13 cellular contexts compared by ENCODE assay signal in genomic region chr14:90850487-90850886, GRCh38. TPM values are rescaled to one million over a fixed set of nuclear protein-coding genes. Genes with fewer than 3 reads are reported as not detected.
A peak's percentile ranks its signal among the peaks of the same experiment; 100 is the strongest.
DNase-seq lines count a peak whose midpoint lies in the region; ATAC-seq and TF ChIP-seq lines count a peak whose summit lies in the region.
"Had no signal": no experiment of that assay in that cellular context is flagged by ENCODE, and none has a peak within 500 bp of the region (broad histone marks: within the 10 kb centered on the region; RNA-seq: fewer than 3 reads in every experiment).

No MANE protein-coding gene starts in this region.

- H3K27me3 ChIP-seq in HUES64 (ENCODE audit: insufficient read depth, low read length), result no peaks in the 10 kb centered on the region
- H3K27me3 ChIP-seq: Peyer's patch had no signal

- H3K36me3 ChIP-seq in HUES64 (ENCODE audit: insufficient read depth, low read length), result no peaks in the 10 kb centered on the region
- H3K36me3 ChIP-seq: Peyer's patch had no signal

- H3K27ac Mint-ChIP-seq in chondrocyte (ENCODE audit: unreplicated experiment), result peak overlapping the region; percentile 83
- H3K27ac Mint-ChIP-seq: activated CD4-positive, alpha-beta T cell treated with anti-CD3 and anti-CD28 coated beads, Interleukin-2, amount 10 ng/mL, durations not matched to agents 24 days and 14 days; activated naive CD8-positive, alpha-beta T cell had no signal

- H3K9me3 ChIP-seq in HUES64 (ENCODE audit: insufficient read depth, low read depth, low read length), result no peaks in the 10 kb centered on the region
- H3K9me3 ChIP-seq: Peyer's patch had no signal

- DNase-seq in A172 (ENCODE audit: low spot score) (peak; percentile 95), chondrocyte (ENCODE audit: low spot score) (no peak), left kidney (ENCODE audit: low read depth, low spot score) (peak; percentile 70), NCI-H1105 treated with DMSO at 0.1 percent for 48 hours (lab: John Stamatoyannopoulos, UW) (no peak), cerebellum (ENCODE audit: low spot score) (no peak)
- no peak for DNase-seq in NK-92 treated with Interleukin-12 subunit alpha and Interleukin-12 subunit beta, amount 100 ng/mL, for 24 hours (lab: John Stamatoyannopoulos, UW)
- DNase-seq: glutamatergic neuron, NCI-H1105, Peyer's patch had no signal

- H3K27ac ChIP-seq in HUES64 (ENCODE audit: low read depth, low read length), result no peak overlapping the region; the same call in 1 of the 2 replicates
- H3K27ac ChIP-seq: Peyer's patch had no signal

- H3K27me3 Mint-ChIP-seq in chondrocyte (ENCODE audit: low read depth), result no peaks in the 10 kb centered on the region
- H3K27me3 Mint-ChIP-seq: activated CD4-positive, alpha-beta T cell treated with anti-CD3 and anti-CD28 coated beads, Interleukin-2, amount 10 ng/mL, durations not matched to agents 24 days and 14 days; activated naive CD8-positive, alpha-beta T cell had no signal

- H3K9ac ChIP-seq in HUES64 (ENCODE audit: low read depth, low read length), result peak overlapping the region; percentile 63

- TF ChIP-seq CTCF in chondrocyte (IDR thresholded peaks at IDR 0.05), result no peak

- no peaks in the 10 kb centered on the region for H3K36me3 Mint-ChIP-seq in chondrocyte (ENCODE audit: low read depth)

- peaks cover 7% of the 10 kb centered on the region for H3K4me1 Mint-ChIP-seq in chondrocyte (ENCODE audit: low read depth)

- no peaks in the 10 kb centered on the region for H3K9me3 Mint-ChIP-seq in chondrocyte (ENCODE audit: low read depth)
- H3K9me3 Mint-ChIP-seq: activated CD4-positive, alpha-beta T cell treated with anti-CD3 and anti-CD28 coated beads, Interleukin-2, amount 10 ng/mL, durations not matched to agents 24 days and 14 days had no signal

- H3K4me3 Mint-ChIP-seq in chondrocyte (ENCODE audit: unreplicated experiment), result no peak overlapping the region
- H3K4me3 Mint-ChIP-seq: activated CD4-positive, alpha-beta T cell treated with anti-CD3 and anti-CD28 coated beads, Interleukin-2, amount 10 ng/mL, durations not matched to agents 24 days and 14 days; activated naive CD8-positive, alpha-beta T cell had no signal

- no peak overlapping the region for H3K4me3 ChIP-seq in HUES64 (ENCODE audit: low read length)
- H3K4me3 ChIP-seq: Peyer's patch had no signal

- ATAC-seq in HG02870 (IDR thresholded peaks at IDR 0.05; ENCODE audit: unreplicated experiment), result no peak

- WGBS in HUES64, result 55% methylated on average over 3 of the region's 3 CpGs

- H3K4me1 ChIP-seq in HUES64 (ENCODE audit: insufficient read depth, low read length), result peaks cover 13% of the 10 kb centered on the region
- H3K4me1 ChIP-seq: Peyer's patch had no signal

RNA-seq across cellular contexts. Expression of gene TTC7B, which starts 34.3 kb away (rescaled TPM):
- total RNA-seq in A172 (2014; rRNA removed; shearing (Covaris generic)), result 40.2 and 49.0 TPM in 2 replicates
- polyA plus RNA-seq in HUES64 (2013, experiment 1 of 2), result 12.5 TPM
- 27.3 TPM for polyA plus RNA-seq in HUES64 (2013, experiment 2 of 2)
- total RNA-seq in chondrocyte, result 29.9 to 45.6 TPM (median 40.3 TPM) in 3 replicates
- total RNA-seq in cerebellum, result 26.3 TPM

Comparison
In these comparisons a context has a peak if more than half of its experiments do, and no peak if none do; other contexts are left out.
1. DNase-seq: peak in A172 (single experiment) and left kidney (single experiment); none in chondrocyte (single experiment), NCI-H1105 treated with DMSO at 0.1 percent for 48 hours (single experiment), cerebellum (single experiment) and NK-92 treated with Interleukin-12 subunit alpha and Interleukin-12 subunit beta, amount 100 ng/mL, for 24 hours (single experiment).